Comparison of ENCODE assay signal across 9 cellular contexts in genomic region chr1:77539510-77540142, GRCh38.
DNase-seq lines count a peak whose midpoint lies in the region; ATAC-seq and TF ChIP-seq lines count a peak whose summit lies in the region.
"Had no signal": no experiment of that assay in that cellular context is flagged by ENCODE, and none has a peak within 500 bp of the region (broad histone marks: within the 10 kb centered on the region; RNA-seq: fewer than 3 reads in every experiment).

No MANE protein-coding gene starts in this region.

- H3K9me3 Mint-ChIP-seq in WTC11, result no peaks in the 10 kb centered on the region
- H3K9me3 Mint-ChIP-seq: nephron had no signal

- POLR2A ChIA-PET in WTC11 (lab: Charles Lee), result no interaction called here

- no peaks in the 10 kb centered on the region for H3K27me3 Mint-ChIP-seq in WTC11 (ENCODE audit: low read depth)

- H3K9me3 ChIP-seq in effector memory CD4-positive, alpha-beta T cell (ENCODE audit: control insufficient read depth, low read length), result no peaks in the 10 kb centered on the region

- no peaks in the 10 kb centered on the region for H3K36me3 Mint-ChIP-seq in WTC11

- H3K4me3 ChIP-seq in fibroblast of mammary gland (ENCODE audit: control insufficient read depth, low read depth, low read length), result peak overlapping the region; percentile 23
- no peak overlapping the region for H3K4me3 ChIP-seq in skeletal muscle cell (ENCODE audit: low read depth, low read length)
- no peak overlapping the region for H3K4me3 ChIP-seq in effector memory CD4-positive, alpha-beta T cell (ENCODE audit: insufficient read depth, low read depth, low read length, poor library complexity, severe bottlenecking)

- ATAC-seq in GM19351 (IDR thresholded peaks at IDR 0.05; ENCODE audit: unreplicated experiment) (peak; percentile 5), WTC11 (no peak; the same call in 1 of the 2 replicates)

- H3K4me1 ChIP-seq in effector memory CD4-positive, alpha-beta T cell (ENCODE audit: control insufficient read depth, insufficient read depth, low read length, poor library complexity, severe bottlenecking), result no peaks in the 10 kb centered on the region

- no peak overlapping the region for H3K27ac ChIP-seq in effector memory CD4-positive, alpha-beta T cell (ENCODE audit: insufficient read depth, low read length, poor library complexity, severe bottlenecking)

- no peaks in the 10 kb centered on the region for H3K36me3 ChIP-seq in effector memory CD4-positive, alpha-beta T cell (ENCODE audit: control insufficient read depth, insufficient read depth, low read length)

- no peak overlapping the region for H3K4me3 Mint-ChIP-seq in WTC11
- H3K4me3 Mint-ChIP-seq: nephron had no signal

- DNase-seq in NCI-H82 (lab: John Stamatoyannopoulos, UW) (peak; percentile 97), fibroblast of mammary gland (ENCODE audit: low read depth) (peak; percentile 99), skeletal muscle cell (ENCODE audit: low read depth) (peak; percentile 75), WTC11 (ENCODE audit: low spot score) (no peak), iPS-NIHi7 (ENCODE audit: extremely low spot score) (no peak)
- DNase-seq in effector memory CD4-positive, alpha-beta T cell, result no peak
- DNase-seq in activated CD8-positive, alpha-beta memory T cell treated with anti-CD3 and anti-CD28 coated beads, Interleukin-2, amount 50 U/mL, for 4 hours, result no peak

- H3K4me1 Mint-ChIP-seq in WTC11, result peaks cover 7% of the 10 kb centered on the region; the same call in 1 of the 2 replicates

- CTCF ChIA-PET in WTC11 (lab: Charles Lee), result no interaction called here

- no peaks in the 10 kb centered on the region for H3K27me3 ChIP-seq in effector memory CD4-positive, alpha-beta T cell (replicated peaks; ENCODE audit: control insufficient read depth, insufficient read depth, low read length, poor library complexity, severe bottlenecking)

- H3K27ac Mint-ChIP-seq in WTC11, result no peak overlapping the region

- no peak for TF ChIP-seq CTCF in fibroblast of mammary gland (conservative IDR thresholded peaks at IDR 0.05; ENCODE audit: control insufficient read depth, insufficient read depth, low read depth, low read length)
- no peak for TF ChIP-seq CTCF in WTC11 (IDR thresholded peaks at IDR 0.05)

TF ChIP-seq in WTC11, 78 proteins besides CTCF, POLR2A, EP300 and RAD21 (continues in another document):
- no peak for TF ChIP-seq ZBTB21 (CRISPR knock-in tag; IDR thresholded peaks at IDR 0.05; ENCODE audit: borderline replicate concordance)
- TF ChIP-seq, protein P1, sequence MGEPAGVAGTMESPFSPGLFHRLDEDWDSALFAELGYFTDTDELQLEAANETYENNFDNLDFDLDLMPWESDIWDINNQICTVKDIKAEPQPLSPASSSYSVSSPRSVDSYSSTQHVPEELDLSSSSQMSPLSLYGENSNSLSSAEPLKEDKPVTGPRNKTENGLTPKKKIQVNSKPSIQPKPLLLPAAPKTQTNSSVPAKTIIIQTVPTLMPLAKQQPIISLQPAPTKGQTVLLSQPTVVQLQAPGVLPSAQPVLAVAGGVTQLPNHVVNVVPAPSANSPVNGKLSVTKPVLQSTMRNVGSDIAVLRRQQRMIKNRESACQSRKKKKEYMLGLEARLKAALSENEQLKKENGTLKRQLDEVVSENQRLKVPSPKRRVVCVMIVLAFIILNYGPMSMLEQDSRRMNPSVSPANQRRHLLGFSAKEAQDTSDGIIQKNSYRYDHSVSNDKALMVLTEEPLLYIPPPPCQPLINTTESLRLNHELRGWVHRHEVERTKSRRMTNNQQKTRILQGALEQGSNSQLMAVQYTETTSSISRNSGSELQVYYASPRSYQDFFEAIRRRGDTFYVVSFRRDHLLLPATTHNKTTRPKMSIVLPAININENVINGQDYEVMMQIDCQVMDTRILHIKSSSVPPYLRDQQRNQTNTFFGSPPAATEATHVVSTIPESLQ (CRISPR knock-in tag; IDR thresholded peaks at IDR 0.05), result no peak
- TF ChIP-seq, protein P2, sequence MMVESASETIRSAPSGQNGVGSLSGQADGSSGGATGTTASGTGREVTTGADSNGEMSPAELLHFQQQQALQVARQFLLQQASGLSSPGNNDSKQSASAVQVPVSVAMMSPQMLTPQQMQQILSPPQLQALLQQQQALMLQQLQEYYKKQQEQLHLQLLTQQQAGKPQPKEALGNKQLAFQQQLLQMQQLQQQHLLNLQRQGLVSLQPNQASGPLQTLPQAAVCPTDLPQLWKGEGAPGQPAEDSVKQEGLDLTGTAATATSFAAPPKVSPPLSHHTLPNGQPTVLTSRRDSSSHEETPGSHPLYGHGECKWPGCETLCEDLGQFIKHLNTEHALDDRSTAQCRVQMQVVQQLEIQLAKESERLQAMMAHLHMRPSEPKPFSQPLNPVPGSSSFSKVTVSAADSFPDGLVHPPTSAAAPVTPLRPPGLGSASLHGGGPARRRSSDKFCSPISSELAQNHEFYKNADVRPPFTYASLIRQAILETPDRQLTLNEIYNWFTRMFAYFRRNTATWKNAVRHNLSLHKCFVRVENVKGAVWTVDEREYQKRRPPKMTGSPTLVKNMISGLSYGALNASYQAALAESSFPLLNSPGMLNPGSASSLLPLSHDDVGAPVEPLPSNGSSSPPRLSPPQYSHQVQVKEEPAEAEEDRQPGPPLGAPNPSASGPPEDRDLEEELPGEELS (CRISPR knock-in tag; IDR thresholded peaks at IDR 0.05), result no peak
- TF ChIP-seq, protein P3, sequence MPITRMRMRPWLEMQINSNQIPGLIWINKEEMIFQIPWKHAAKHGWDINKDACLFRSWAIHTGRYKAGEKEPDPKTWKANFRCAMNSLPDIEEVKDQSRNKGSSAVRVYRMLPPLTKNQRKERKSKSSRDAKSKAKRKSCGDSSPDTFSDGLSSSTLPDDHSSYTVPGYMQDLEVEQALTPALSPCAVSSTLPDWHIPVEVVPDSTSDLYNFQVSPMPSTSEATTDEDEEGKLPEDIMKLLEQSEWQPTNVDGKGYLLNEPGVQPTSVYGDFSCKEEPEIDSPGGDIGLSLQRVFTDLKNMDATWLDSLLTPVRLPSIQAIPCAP (CRISPR knock-in tag; IDR thresholded peaks at IDR 0.05), result no peak
- no peak for TF ChIP-seq ZNF396 (CRISPR knock-in tag; IDR thresholded peaks at IDR 0.05; ENCODE audit: borderline replicate concordance)
- no peak for TF ChIP-seq ATF2 (CRISPR knock-in tag; IDR thresholded peaks at IDR 0.05; ENCODE audit: borderline replicate concordance, low read depth)
- TF ChIP-seq MLX (CRISPR knock-in tag; IDR thresholded peaks at IDR 0.05), result no peak
- no peak for TF ChIP-seq RORB (CRISPR knock-in tag; IDR thresholded peaks at IDR 0.05)
- no peak for TF ChIP-seq AFF4 (CRISPR knock-in tag; IDR thresholded peaks at IDR 0.05; ENCODE audit: borderline replicate concordance)
- TF ChIP-seq CREM (CRISPR knock-in tag; IDR thresholded peaks at IDR 0.05), result no peak
- TF ChIP-seq GABPB1 (CRISPR knock-in tag; IDR thresholded peaks at IDR 0.05), result no peak

Comparison
In these comparisons a context has a peak if more than half of its experiments do, and no peak if none do; other contexts are left out.
1. DNase-seq: peak in NCI-H82 (single experiment), fibroblast of mammary gland (single experiment) and skeletal muscle cell (single experiment); none in WTC11 (single experiment), iPS-NIHi7 (single experiment), effector memory CD4-positive, alpha-beta T cell (0 of 3) and activated CD8-positive, alpha-beta memory T cell treated with anti-CD3 and anti-CD28 coated beads, Interleukin-2, amount 50 U/mL, for 4 hours (single experiment).